11 cellular contexts compared by ENCODE assay signal in genomic region chr6:51663525-51663924, GRCh38.
"Had no signal": no experiment of that assay in that cellular context is flagged by ENCODE, and none has a peak within 500 bp of the region (broad histone marks: within the 10 kb centered on the region; RNA-seq: fewer than 3 reads in every experiment).

No MANE protein-coding gene starts in this region.

- H3K9me3 ChIP-seq: HAP-1 had no signal

- H2AFZ ChIP-seq: GM23248, GM23338 had no signal

- DNase-seq: GM23248, GOT3, H7, H9, HCEC 1CT, HFFc6 had no signal

- FAIRE-seq: H1, H54 had no signal

- H3K4me2 ChIP-seq: GM23338 had no signal

- H3K36me3 ChIP-seq: HAP-1 had no signal

- H3K4me3 ChIP-seq: GM23248, GM23338, HAP-1 had no signal

- H3K27ac ChIP-seq: GM23248 had no signal

- H3K9ac ChIP-seq: GM23248 had no signal

- H3K4me1 ChIP-seq: HAP-1 had no signal

- ATAC-seq: GM23338, HCT116 had no signal
